ENCODE assay signal across 1 cellular context in the genomic region with DNA sequence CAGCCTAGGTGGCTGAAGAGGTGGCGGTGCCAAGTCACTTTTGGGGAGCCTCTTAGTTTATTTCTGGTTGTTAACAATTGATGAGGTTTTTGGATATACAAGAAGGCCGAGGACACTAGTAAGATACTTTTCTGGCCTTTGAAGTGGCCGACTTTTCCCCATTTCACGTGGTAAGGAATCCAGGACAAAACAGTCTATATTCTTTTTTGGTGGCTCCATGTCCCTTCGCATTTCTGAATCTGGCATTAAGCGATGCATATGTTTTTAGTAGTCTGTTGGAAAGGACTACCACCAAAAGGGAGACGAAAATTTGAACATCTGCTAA.
TF ChIP-seq lines count a peak whose summit lies in the region.

No MANE protein-coding gene starts in this region.

TF ChIP-seq in SK-N-SH, 30 proteins besides CTCF, POLR2A, EP300 and RAD21 (continued from another document):
- TF ChIP-seq, protein P1, sequence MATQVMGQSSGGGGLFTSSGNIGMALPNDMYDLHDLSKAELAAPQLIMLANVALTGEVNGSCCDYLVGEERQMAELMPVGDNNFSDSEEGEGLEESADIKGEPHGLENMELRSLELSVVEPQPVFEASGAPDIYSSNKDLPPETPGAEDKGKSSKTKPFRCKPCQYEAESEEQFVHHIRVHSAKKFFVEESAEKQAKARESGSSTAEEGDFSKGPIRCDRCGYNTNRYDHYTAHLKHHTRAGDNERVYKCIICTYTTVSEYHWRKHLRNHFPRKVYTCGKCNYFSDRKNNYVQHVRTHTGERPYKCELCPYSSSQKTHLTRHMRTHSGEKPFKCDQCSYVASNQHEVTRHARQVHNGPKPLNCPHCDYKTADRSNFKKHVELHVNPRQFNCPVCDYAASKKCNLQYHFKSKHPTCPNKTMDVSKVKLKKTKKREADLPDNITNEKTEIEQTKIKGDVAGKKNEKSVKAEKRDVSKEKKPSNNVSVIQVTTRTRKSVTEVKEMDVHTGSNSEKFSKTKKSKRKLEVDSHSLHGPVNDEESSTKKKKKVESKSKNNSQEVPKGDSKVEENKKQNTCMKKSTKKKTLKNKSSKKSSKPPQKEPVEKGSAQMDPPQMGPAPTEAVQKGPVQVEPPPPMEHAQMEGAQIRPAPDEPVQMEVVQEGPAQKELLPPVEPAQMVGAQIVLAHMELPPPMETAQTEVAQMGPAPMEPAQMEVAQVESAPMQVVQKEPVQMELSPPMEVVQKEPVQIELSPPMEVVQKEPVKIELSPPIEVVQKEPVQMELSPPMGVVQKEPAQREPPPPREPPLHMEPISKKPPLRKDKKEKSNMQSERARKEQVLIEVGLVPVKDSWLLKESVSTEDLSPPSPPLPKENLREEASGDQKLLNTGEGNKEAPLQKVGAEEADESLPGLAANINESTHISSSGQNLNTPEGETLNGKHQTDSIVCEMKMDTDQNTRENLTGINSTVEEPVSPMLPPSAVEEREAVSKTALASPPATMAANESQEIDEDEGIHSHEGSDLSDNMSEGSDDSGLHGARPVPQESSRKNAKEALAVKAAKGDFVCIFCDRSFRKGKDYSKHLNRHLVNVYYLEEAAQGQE (IDR thresholded peaks at IDR 0.05; ENCODE audit: low read depth, low read length) = no peak
- TF ChIP-seq SIN3A (IDR thresholded peaks at IDR 0.05; ENCODE audit: borderline replicate concordance, low read depth, low read length) = no peak
- TF ChIP-seq TAF1 (IDR thresholded peaks at IDR 0.05; ENCODE audit: borderline replicate concordance, low read depth, low read length) = no peak
